In genomic region chr17:75183999-75184884, GRCh38 we compare ENCODE assay signal across 15 cellular contexts. TPM values are rescaled to one million over a fixed set of nuclear protein-coding genes. Genes with fewer than 3 reads are reported as not detected.
A peak's percentile ranks its signal among the peaks of the same experiment; 100 is the strongest.
DNase-seq lines count a peak whose midpoint lies in the region; ATAC-seq and TF ChIP-seq lines count a peak whose summit lies in the region.
"Had no signal": no experiment of that assay in that cellular context is flagged by ENCODE, and none has a peak within 500 bp of the region (broad histone marks: within the 10 kb centered on the region; RNA-seq: fewer than 3 reads in every experiment).

No MANE protein-coding gene starts in this region.

- intact Hi-C loops in MCF 10A (cut with micrococcal nuclease), result no loop called here
- intact Hi-C loops in mammary epithelial cell (cut with micrococcal nuclease), result loop anchor here (2.0 to 5.0 kb wide), 3 partner anchors 19 to 137 kb away; partner anchors contain the start of genes ATP5PD, JPT1 and KCTD2
- intact Hi-C loops in activated T-helper 1 cell treated with anti-CD3 and anti-CD28 coated beads, Interleukin-12 subunit alpha, Interleukin-12 subunit beta, Interleukin-2, Interleukin-4 antibody, amounts not matched to agents 30 ng/mL and 10 ng/mL and 1 ng/mL, durations not matched to agents 14 hours and 24 hours and 36 hours (cut with micrococcal nuclease), result loop anchor here (1.0 to 10.0 kb wide), 6 partner anchors 21 to 221 kb away; partner anchors contain the start of genes ATP5PD, GGA3, GRB2 and JPT1
- intact Hi-C loops in upper lobe of right lung (cut with DNase I), result no loop called here

- BruUV-seq in MCF 10A (replicated peaks; lab: Mats Ljungman, UMichigan), result no TSS peak
- no TSS peak for BruUV-seq in mammary epithelial cell (replicated peaks; lab: Mats Ljungman, UMichigan)

- no peak overlapping the region for H2BK15ac ChIP-seq in neuronal stem cell (ENCODE audit: low read length)

- H2AK5ac ChIP-seq in neuronal stem cell (ENCODE audit: low read depth, low read length), result no peak overlapping the region

- no peaks in the 10 kb centered on the region for H3K27me3 ChIP-seq in mammary epithelial cell (ENCODE audit: insufficient read depth, low read length)
- no peaks in the 10 kb centered on the region for H3K27me3 ChIP-seq in upper lobe of right lung
- H3K27me3 ChIP-seq in neuronal stem cell (ENCODE audit: control insufficient read depth in 3 of 3, insufficient read depth in 3 of 3, low read depth in 1 of 3, low read length in 3 of 3), result no peaks in the 10 kb centered on the region
- H3K27me3 ChIP-seq: BE2C had no signal

- H3K79me1 ChIP-seq in neuronal stem cell (ENCODE audit: low read depth, low read length), result peaks cover 2% of the 10 kb centered on the region

- no peak overlapping the region for H3K23ac ChIP-seq in neuronal stem cell (ENCODE audit: low read depth, low read length, poor library complexity)

- 98% methylated on average over 9 of the region's 9 CpGs for WGBS in mammary epithelial cell (ENCODE audit: low coverage, missing lambda C conversion rate)
- WGBS in neuronal stem cell (ENCODE audit: extremely low coverage in 2 of 2, insufficient read length in 2 of 2, insufficient replicate concordance in 1 of 2), 2 donors, result no CpG with 5 or more reads among the region's 9 CpGs

- CTCF ChIA-PET in MCF 10A (lab: Yijun Ruan, JAX), result interaction anchor here (1.8 to 2.2 kb wide), 2 partner anchors 12 to 70 kb away, joined by 4 to 7 read pairs; no protein-coding TSS in a partner anchor
- CTCF ChIA-PET in mammary epithelial cell (lab: Charles Lee; ENCODE audit: low non-redundant PET), result no interaction called here

- no peak for ATAC-seq in upper lobe of right lung

- H3K9ac ChIP-seq in mammary epithelial cell (ENCODE audit: insufficient read depth, low read length), result no peak overlapping the region
- H3K9ac ChIP-seq in neuronal stem cell (ENCODE audit: low read depth, low read length, poor library complexity), result no peak overlapping the region

- no peak overlapping the region for H3K27ac ChIP-seq in mammary epithelial cell (ENCODE audit: insufficient read depth, low read depth, low read length)
- H3K27ac ChIP-seq in upper lobe of right lung, result peak overlapping the region; percentile 97
- H3K27ac ChIP-seq in neuronal stem cell (replicated peaks; ENCODE audit: low read length), result no peak overlapping the region

- H3K18ac ChIP-seq in neuronal stem cell (ENCODE audit: low read length), result no peak overlapping the region

- H3K79me2 ChIP-seq in mammary epithelial cell (ENCODE audit: insufficient read depth, low read length), result peaks cover 35% of the 10 kb centered on the region

- no peak overlapping the region for H3K4me3 ChIP-seq in mammary epithelial cell (replicated peaks in 1 of 3; ENCODE audit: insufficient read depth in 1 of 3, low read depth in 2 of 3, low read length in 3 of 3)
- no peak overlapping the region for H3K4me3 ChIP-seq in upper lobe of right lung
- no peak overlapping the region for H3K4me3 ChIP-seq in neuronal stem cell (ENCODE audit: low read length in 2 of 2)

- H3K14ac ChIP-seq in neuronal stem cell (ENCODE audit: low read length), result no peak overlapping the region

- H3K4me3 Mint-ChIP-seq in MCF 10A (ENCODE audit: unreplicated experiment), result peak overlapping the region; percentile 80
- peak overlapping the region; percentile 83 for H3K4me3 Mint-ChIP-seq in activated T-helper 1 cell treated with anti-CD3 and anti-CD28 coated beads, Interleukin-12 subunit alpha, Interleukin-12 subunit beta, Interleukin-2, Interleukin-4 antibody, amounts not matched to agents 30 ng/mL and 10 ng/mL and 1 ng/mL, durations not matched to agents 14 hours and 24 hours and 36 hours
- H3K4me3 Mint-ChIP-seq in mesothelial cell of epicardium, result peak overlapping the region; percentile 77

- H4K91ac ChIP-seq in neuronal stem cell (ENCODE audit: low read depth, low read length, poor library complexity), result no peak overlapping the region

- H3K27ac Mint-ChIP-seq in MCF 10A (ENCODE audit: low read depth, unreplicated experiment) (peak overlapping the region; percentile 77), mesothelial cell of epicardium (peak overlapping the region; percentile 96)
- H3K27ac Mint-ChIP-seq in activated T-helper 1 cell treated with anti-CD3 and anti-CD28 coated beads, Interleukin-12 subunit alpha, Interleukin-12 subunit beta, Interleukin-2, Interleukin-4 antibody, amounts not matched to agents 30 ng/mL and 10 ng/mL and 1 ng/mL, durations not matched to agents 14 hours and 24 hours and 36 hours, result peak overlapping the region; percentile 98

- no peak overlapping the region for H2BK120ac ChIP-seq in neuronal stem cell (ENCODE audit: low read depth, low read length)

- no peak for DNase-seq in MCF 10A (ENCODE audit: unreplicated experiment)
- DNase-seq in mammary epithelial cell, result no peak
- no peak for DNase-seq in activated T-helper 1 cell treated with anti-CD3 and anti-CD28 coated beads, Interleukin-12 subunit alpha, Interleukin-12 subunit beta, Interleukin-2, Interleukin-4 antibody, amounts not matched to agents 30 ng/mL and 10 ng/mL and 1 ng/mL, durations not matched to agents 14 hours and 24 hours and 36 hours (ENCODE audit: low spot score)
- no peak for DNase-seq in mesothelial cell of epicardium (ENCODE audit: low spot score in 2 of 2, unreplicated experiment in 2 of 2)
- no peak for DNase-seq in upper lobe of right lung
- no peak for DNase-seq in DMS114 treated with DMSO at 0.1 percent for 48 hours (lab: John Stamatoyannopoulos, UW; ENCODE audit: unreplicated experiment)
- DNase-seq in neuronal stem cell (ENCODE audit: low spot score), result no peak
- DNase-seq in inferior parietal cortex (ENCODE audit: extremely low spot score), result no peak
- DNase-seq: activated effector memory CD4-positive, alpha-beta T cell treated with Interleukin-2 at 50 U/mL for 16 hours; BE2C; foreskin melanocyte; GM23248; KBM-7; PC-9 had no signal

- H3K9me3 ChIP-seq in mammary epithelial cell (replicated peaks; ENCODE audit: insufficient read depth, low read length) (no peaks in the 10 kb centered on the region), upper lobe of right lung (no peaks in the 10 kb centered on the region), neuronal stem cell (replicated peaks in 1 of 2; ENCODE audit: control insufficient read depth in 2 of 2, insufficient read depth in 1 of 2, low read depth in 1 of 2, low read length in 2 of 2) (peaks cover 0 to 3% of the 10 kb centered on the region in 2 donors)
- H3K9me3 ChIP-seq: BE2C, left ventricle myocardium inferior had no signal

- no peak overlapping the region for H2BK12ac ChIP-seq in neuronal stem cell (ENCODE audit: low read length)

- peaks cover 6% of the 10 kb centered on the region for H3K9me3 Mint-ChIP-seq in MCF 10A (ENCODE audit: unreplicated experiment)
- H3K9me3 Mint-ChIP-seq in activated T-helper 1 cell treated with anti-CD3 and anti-CD28 coated beads, Interleukin-12 subunit alpha, Interleukin-12 subunit beta, Interleukin-2, Interleukin-4 antibody, amounts not matched to agents 30 ng/mL and 10 ng/mL and 1 ng/mL, durations not matched to agents 14 hours and 24 hours and 36 hours, result no peaks in the 10 kb centered on the region
- H3K9me3 Mint-ChIP-seq in mesothelial cell of epicardium, result peaks cover 5% of the 10 kb centered on the region

- in situ Hi-C loops in mammary epithelial cell (cut with MboI; ENCODE audit: low sequenced_read_pairs in 2 of 2), result no loop called here

- H3K4me2 ChIP-seq in mammary epithelial cell (ENCODE audit: insufficient read depth, low read depth, low read length) (no peak overlapping the region), neuronal stem cell (ENCODE audit: insufficient read depth, low read length, poor library complexity, severe bottlenecking) (no peak overlapping the region)

- H4K8ac ChIP-seq in neuronal stem cell (ENCODE audit: low read depth, low read length), result no peak overlapping the region

- peaks cover 3% of the 10 kb centered on the region for H4K20me1 ChIP-seq in mammary epithelial cell (ENCODE audit: insufficient read depth, low read length)

- H3K36me3 Mint-ChIP-seq in MCF 10A (ENCODE audit: insufficient read depth, unreplicated experiment) (peaks cover 27% of the 10 kb centered on the region), mesothelial cell of epicardium (no peaks in the 10 kb centered on the region)
- H3K36me3 Mint-ChIP-seq in activated T-helper 1 cell treated with anti-CD3 and anti-CD28 coated beads, Interleukin-12 subunit alpha, Interleukin-12 subunit beta, Interleukin-2, Interleukin-4 antibody, amounts not matched to agents 30 ng/mL and 10 ng/mL and 1 ng/mL, durations not matched to agents 14 hours and 24 hours and 36 hours (ENCODE audit: low read depth), result peaks cover 20% of the 10 kb centered on the region

- H3K4me1 ChIP-seq in mammary epithelial cell (ENCODE audit: insufficient read depth, low read length) (peaks cover 10% of the 10 kb centered on the region), upper lobe of right lung (peaks cover 24% of the 10 kb centered on the region), neuronal stem cell (ENCODE audit: control insufficient read depth in 2 of 2, insufficient read depth in 1 of 2, low read depth in 1 of 2, low read length in 2 of 2) (peaks cover 3 to 10% of the 10 kb centered on the region in 2 donors)
- H3K4me1 ChIP-seq: BE2C had no signal

- H3K4ac ChIP-seq in neuronal stem cell (ENCODE audit: low read length), result no peak overlapping the region

- H3K27me3 Mint-ChIP-seq in MCF 10A (ENCODE audit: insufficient read depth, unreplicated experiment) (no peaks in the 10 kb centered on the region), mesothelial cell of epicardium (ENCODE audit: low read depth) (no peaks in the 10 kb centered on the region)
- H3K27me3 Mint-ChIP-seq in activated T-helper 1 cell treated with anti-CD3 and anti-CD28 coated beads, Interleukin-12 subunit alpha, Interleukin-12 subunit beta, Interleukin-2, Interleukin-4 antibody, amounts not matched to agents 30 ng/mL and 10 ng/mL and 1 ng/mL, durations not matched to agents 14 hours and 24 hours and 36 hours (ENCODE audit: insufficient read depth), result no peaks in the 10 kb centered on the region

- POLR2A ChIA-PET in MCF 10A (lab: Yijun Ruan, JAX), result interaction anchor here (0.6 to 2.6 kb wide), 9 partner anchors 17 to 192 kb away, joined by 3 to 19 read pairs (median 6); partner anchors contain the start of genes JPT1 and NUP85

- TF ChIP-seq CTCF in MCF 10A (IDR thresholded peaks at IDR 0.05; ENCODE audit: unreplicated experiment) (no peak), mammary epithelial cell (conservative IDR thresholded peaks at IDR 0.05 in 1 of 2, IDR thresholded peaks at IDR 0.05 in 1 of 2; ENCODE audit: extremely low read depth in 1 of 2, insufficient read depth in 1 of 2, low read depth in 1 of 2, low read length in 2 of 2) (no peak), mesothelial cell of epicardium (IDR thresholded peaks at IDR 0.05; ENCODE audit: unreplicated experiment) (no peak), upper lobe of right lung (IDR thresholded peaks at IDR 0.05) (no peak)

- peaks cover 24% of the 10 kb centered on the region for H3K4me1 Mint-ChIP-seq in MCF 10A (ENCODE audit: insufficient read depth, unreplicated experiment)
- peaks cover 34% of the 10 kb centered on the region for H3K4me1 Mint-ChIP-seq in activated T-helper 1 cell treated with anti-CD3 and anti-CD28 coated beads, Interleukin-12 subunit alpha, Interleukin-12 subunit beta, Interleukin-2, Interleukin-4 antibody, amounts not matched to agents 30 ng/mL and 10 ng/mL and 1 ng/mL, durations not matched to agents 14 hours and 24 hours and 36 hours (ENCODE audit: low read depth)
- H3K4me1 Mint-ChIP-seq in mesothelial cell of epicardium, result peaks cover 24% of the 10 kb centered on the region

- dilution Hi-C loops in mammary epithelial cell (cut with HindIII; ENCODE audit: low sequenced_read_pairs), result loop anchor here (5.0 kb wide), 1 partner anchor 72 kb away; no protein-coding TSS in a partner anchor

- H2AFZ ChIP-seq in mammary epithelial cell (ENCODE audit: low read depth, low read length), result no peak overlapping the region
- H2AFZ ChIP-seq in neuronal stem cell (ENCODE audit: low read length), result no peak overlapping the region

- H2BK5ac ChIP-seq in neuronal stem cell (ENCODE audit: low read length), result no peak overlapping the region

- no peaks in the 10 kb centered on the region for H3K36me3 ChIP-seq in mammary epithelial cell (ENCODE audit: insufficient read depth, low read length)
- peaks cover 9% of the 10 kb centered on the region for H3K36me3 ChIP-seq in upper lobe of right lung
- H3K36me3 ChIP-seq in neuronal stem cell (replicated peaks in 1 of 2; ENCODE audit: control insufficient read depth in 2 of 2, insufficient read depth in 2 of 2, low read length in 2 of 2), result peaks cover 4 to 21% of the 10 kb centered on the region in 2 donors

RNA-seq across cellular contexts. Expression of gene SUMO2, which starts 1.5 kb away (rescaled TPM):
- total RNA-seq in MCF 10A (2022) (186 and 194 TPM in 2 replicates), mammary epithelial cell (100 to 1,000 TPM in 1 of 2 donors, 10 to 100 TPM in 1; 49.7 to 279 TPM), mesothelial cell of epicardium (542 to 571 TPM (median 565 TPM) in 3 replicates), upper lobe of right lung (316 TPM)
- polyA plus RNA-seq in mammary epithelial cell, result 71.8 TPM
- polyA minus RNA-seq in mammary epithelial cell, result 141 TPM
- total RNA-seq in activated T-helper 1 cell treated with anti-CD3 and anti-CD28 coated beads, Interleukin-12 subunit alpha, Interleukin-12 subunit beta, Interleukin-2, Interleukin-4 antibody, amounts not matched to agents 30 ng/mL and 10 ng/mL and 1 ng/mL, durations not matched to agents 14 hours and 24 hours and 36 hours, result 649 and 656 TPM in 2 replicates
- polyA plus RNA-seq in neuronal stem cell (2013, experiment 1 of 2), result 507 TPM
- polyA plus RNA-seq in neuronal stem cell (2013, experiment 2 of 2), result 553 TPM

RNA-seq across cellular contexts. Expression of gene NUP85, which starts 21.2 kb away (rescaled TPM):
- total RNA-seq in MCF 10A (2022) (42.3 and 49.2 TPM in 2 replicates), mammary epithelial cell (10 to 100 TPM; 28.2 to 60.8 TPM), mesothelial cell of epicardium (69.6 to 79.7 TPM (median 71.9 TPM) in 3 replicates), upper lobe of right lung (63.7 TPM)
- 75.8 TPM for polyA plus RNA-seq in mammary epithelial cell
- polyA minus RNA-seq in mammary epithelial cell, result 144 TPM
- total RNA-seq in activated T-helper 1 cell treated with anti-CD3 and anti-CD28 coated beads, Interleukin-12 subunit alpha, Interleukin-12 subunit beta, Interleukin-2, Interleukin-4 antibody, amounts not matched to agents 30 ng/mL and 10 ng/mL and 1 ng/mL, durations not matched to agents 14 hours and 24 hours and 36 hours, result 122 and 129 TPM in 2 replicates
- 46.4 TPM for polyA plus RNA-seq in neuronal stem cell (2013, experiment 1 of 2)
- polyA plus RNA-seq in neuronal stem cell (2013, experiment 2 of 2), result 44.0 TPM

RNA-seq across cellular contexts. Expression of gene JPT1, which starts 29.9 kb away (rescaled TPM):
- total RNA-seq in MCF 10A (2022), result 342 and 360 TPM in 2 replicates
- total RNA-seq in mammary epithelial cell, result 100 to 1,000 TPM; 107 to 223 TPM
- polyA plus RNA-seq in mammary epithelial cell, result 280 TPM
- 110 TPM for polyA minus RNA-seq in mammary epithelial cell
- total RNA-seq in activated T-helper 1 cell treated with anti-CD3 and anti-CD28 coated beads, Interleukin-12 subunit alpha, Interleukin-12 subunit beta, Interleukin-2, Interleukin-4 antibody, amounts not matched to agents 30 ng/mL and 10 ng/mL and 1 ng/mL, durations not matched to agents 14 hours and 24 hours and 36 hours, result 271 and 299 TPM in 2 replicates
- 121 to 132 TPM (median 124 TPM) in 3 replicates for total RNA-seq in mesothelial cell of epicardium
- 47.8 TPM for total RNA-seq in upper lobe of right lung
- 267 TPM for polyA plus RNA-seq in neuronal stem cell (2013, experiment 1 of 2)
- polyA plus RNA-seq in neuronal stem cell (2013, experiment 2 of 2), result 277 TPM

RNA-seq across cellular contexts. Expression of gene NT5C, which starts 52.7 kb away (rescaled TPM):
- total RNA-seq in MCF 10A (2022), result 105 and 113 TPM in 2 replicates
- total RNA-seq in mammary epithelial cell, result 10 to 100 TPM; 45.7 to 65.7 TPM
- polyA plus RNA-seq in mammary epithelial cell, result 37.9 TPM
- polyA minus RNA-seq in mammary epithelial cell, result 27.5 TPM
- total RNA-seq in activated T-helper 1 cell treated with anti-CD3 and anti-CD28 coated beads, Interleukin-12 subunit alpha, Interleukin-12 subunit beta, Interleukin-2, Interleukin-4 antibody, amounts not matched to agents 30 ng/mL and 10 ng/mL and 1 ng/mL, durations not matched to agents 14 hours and 24 hours and 36 hours, result 80.0 and 80.1 TPM in 2 replicates
- total RNA-seq in mesothelial cell of epicardium, result 44.3 to 51.0 TPM (median 46.8 TPM) in 3 replicates
- 35.8 TPM for total RNA-seq in upper lobe of right lung
- polyA plus RNA-seq in neuronal stem cell (2013, experiment 1 of 2), result 59.9 TPM
- 58.9 TPM for polyA plus RNA-seq in neuronal stem cell (2013, experiment 2 of 2)

Comparison
In these comparisons a context has a peak if more than half of its experiments do, and no peak if none do; other contexts are left out.
1. intact Hi-C loops: an anchor here in mammary epithelial cell (2.0 to 5.0 kb wide) and activated T-helper 1 cell treated with anti-CD3 and anti-CD28 coated beads, Interleukin-12 subunit alpha, Interleukin-12 subunit beta, Interleukin-2, Interleukin-4 antibody, amounts not matched to agents 30 ng/mL and 10 ng/mL and 1 ng/mL, durations not matched to agents 14 hours and 24 hours and 36 hours (1.0 to 10.0 kb wide); none called in MCF 10A and upper lobe of right lung.